ENCODE assay signal across 15 cellular contexts in the genomic region with DNA sequence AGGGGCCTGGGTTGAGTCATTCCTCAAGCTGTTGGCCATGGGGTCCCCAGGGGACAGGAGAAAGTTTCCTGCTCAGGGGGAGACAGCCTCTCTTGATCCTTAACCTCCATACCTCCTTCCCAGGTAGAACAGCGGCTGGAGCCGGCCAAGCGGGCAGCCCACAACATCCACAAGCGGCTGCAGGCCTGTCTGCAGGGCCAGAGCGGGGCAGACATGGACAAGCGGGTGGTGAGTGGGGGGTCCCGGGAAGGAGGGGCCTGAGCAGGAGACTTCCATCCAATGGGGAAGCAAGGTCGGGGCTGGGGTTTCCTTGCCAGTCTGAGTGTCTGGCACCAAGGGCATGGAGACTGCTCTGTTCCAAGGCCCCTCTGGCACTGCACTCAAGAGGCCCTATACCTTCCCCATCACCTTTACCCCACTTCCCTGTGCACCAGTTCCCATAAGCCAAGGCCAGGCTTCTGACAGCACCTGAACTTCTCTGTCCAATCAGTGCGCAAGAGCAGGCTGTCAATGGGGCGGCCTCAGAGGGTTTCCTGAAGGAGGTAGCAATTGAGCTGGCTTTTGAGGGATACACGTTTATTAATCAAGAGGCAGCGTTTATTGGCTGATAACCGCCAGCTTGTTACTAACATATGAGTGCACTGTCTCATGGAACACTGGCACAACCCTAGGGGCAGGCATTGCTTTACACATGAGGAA. TPM values are rescaled to one million over a fixed set of nuclear protein-coding genes. Genes with fewer than 3 reads are reported as not detected.
DNase-seq lines count a peak whose midpoint lies in the region; ATAC-seq, FAIRE-seq and TF ChIP-seq lines count a peak whose summit lies in the region.
"Had no signal": no experiment of that assay in that cellular context is flagged by ENCODE, and none has a peak within 500 bp of the region (broad histone marks: within the 10 kb centered on the region; RNA-seq: fewer than 3 reads in every experiment).

No MANE protein-coding gene starts in this region.

- H3K4me2 ChIP-seq in SU-DHL-6 (ENCODE audit: low read depth, low read length, poor library complexity, severe bottlenecking): peak overlapping the region; percentile 86

- H3K79me2 ChIP-seq in SU-DHL-6 (ENCODE audit: insufficient read depth, low read length): peaks cover 12% of the 10 kb centered on the region

- no peaks in the 10 kb centered on the region for H3K9me2 ChIP-seq in SU-DHL-6 (replicated peaks; ENCODE audit: insufficient read depth, low read length)

- H3K4me3 ChIP-seq in SU-DHL-6 (ENCODE audit: insufficient read depth, low read length, poor library complexity, severe bottlenecking): no peak overlapping the region
- peak overlapping the region; percentile 63 to 89 (median 82) for H3K4me3 ChIP-seq in esophagus squamous epithelium
- H3K4me3 ChIP-seq in small intestine (ENCODE audit: low read depth in 1 of 2, low read length in 2 of 2): peak overlapping the region in 1 of 2 donors; percentile 81

- no peaks in the 10 kb centered on the region for H4K20me1 ChIP-seq in SU-DHL-6 (ENCODE audit: low read depth, low read length)

- peak overlapping the region; percentile 94; the same call in 1 of the 2 replicates for H3K9ac ChIP-seq in SU-DHL-6 (ENCODE audit: low read length)

- FAIRE-seq in small intestine (lab: Jason Lieb, UNC): no peak
- FAIRE-seq: A204.1, TTC549 had no signal

- H3F3A ChIP-seq in SU-DHL-6 (ENCODE audit: insufficient read depth): peaks cover 19% of the 10 kb centered on the region; the same call in 1 of the 2 replicates

- ATAC-seq in activated CD4-positive, alpha-beta T cell treated with anti-CD3 and anti-CD28 coated beads for 36 hours: no peak

- 59 to 90% methylated on average over 3 to 9 of the region's 13 CpGs for WGBS in esophagus squamous epithelium, 2 donors
- 23 to 62% (median 41%) methylated on average over 12 to 13 of the region's 13 CpGs for WGBS in small intestine, 3 donors

- H3K27me3 ChIP-seq in SU-DHL-6 (ENCODE audit: low read length) (no peaks in the 10 kb centered on the region), esophagus squamous epithelium (no peaks in the 10 kb centered on the region), small intestine (ENCODE audit: control insufficient read depth in 2 of 2, insufficient read depth in 2 of 2, low read length in 2 of 2) (no peaks in the 10 kb centered on the region)

- H3K27ac Mint-ChIP-seq in activated CD4-positive, alpha-beta T cell treated with anti-CD3 and anti-CD28 coated beads for 36 hours: no peak overlapping the region

- no peaks in the 10 kb centered on the region for H3K36me3 ChIP-seq in SU-DHL-6 (ENCODE audit: low read length)
- H3K36me3 ChIP-seq in esophagus squamous epithelium: peaks cover under 1 to 46% (median 5%) of the 10 kb centered on the region in 3 donors
- peaks cover 2 to 3% of the 10 kb centered on the region in 2 donors for H3K36me3 ChIP-seq in small intestine (ENCODE audit: control insufficient read depth in 2 of 2, insufficient read depth in 2 of 2, low read length in 2 of 2)

- no peak overlapping the region for H2AFZ ChIP-seq in SU-DHL-6 (ENCODE audit: low read depth, low read length, severe bottlenecking)

- H3K9me3 ChIP-seq in SU-DHL-6 (ENCODE audit: insufficient read depth, low read length) (no peaks in the 10 kb centered on the region), esophagus squamous epithelium (no peaks in the 10 kb centered on the region), small intestine (ENCODE audit: control insufficient read depth, low read depth) (no peaks in the 10 kb centered on the region)

- H3K36me3 Mint-ChIP-seq in activated CD4-positive, alpha-beta T cell treated with anti-CD3 and anti-CD28 coated beads for 36 hours (ENCODE audit: low read depth): peaks cover 30% of the 10 kb centered on the region

- H3K27ac ChIP-seq in SU-DHL-6 (ENCODE audit: low read depth, low read length) (peak overlapping the region; percentile 81), esophagus squamous epithelium (peak overlapping the region; percentile 89 to 94 (median 91)), small intestine (ENCODE audit: low read depth in 1 of 2, low read length in 1 of 2) (peak overlapping the region; percentile 91 to 92)

- no peaks in the 10 kb centered on the region for H3K27me3 Mint-ChIP-seq in activated CD4-positive, alpha-beta T cell treated with anti-CD3 and anti-CD28 coated beads for 36 hours

- H3K4me1 Mint-ChIP-seq in activated CD4-positive, alpha-beta T cell treated with anti-CD3 and anti-CD28 coated beads for 36 hours: peaks cover 55% of the 10 kb centered on the region

- intact Hi-C loops in activated CD4-positive, alpha-beta T cell treated with anti-CD3 and anti-CD28 coated beads for 36 hours (cut with DNase I, micrococcal nuclease): loop anchor here in 1 of 2 experiments (5.0 kb wide), 1 partner anchor 106 kb away; no protein-coding TSS in a partner anchor
- intact Hi-C loops in esophagus squamous epithelium (cut with DNase I): loop anchor here (5.0 kb wide), 1 partner anchor 41 kb away; no protein-coding TSS in a partner anchor

- TF ChIP-seq CTCF in SU-DHL-6 (IDR thresholded peaks at IDR 0.05; ENCODE audit: insufficient read depth, low read length, poor library complexity, severe bottlenecking) (no peak), esophagus squamous epithelium (IDR thresholded peaks at IDR 0.05) (no peak)

- POLR2A ChIA-PET in activated CD4-positive, alpha-beta T cell treated with anti-CD3 and anti-CD28 coated beads for 36 hours (lab: Charles Lee): interaction anchor here (0.9 to 1.0 kb wide), 2 partner anchors 9 to 17 kb away, joined by 4 to 7 read pairs; a partner anchor contains a TSS

- H3K9me3 Mint-ChIP-seq in activated CD4-positive, alpha-beta T cell treated with anti-CD3 and anti-CD28 coated beads for 36 hours (ENCODE audit: low read depth): no peaks in the 10 kb centered on the region
- H3K9me3 Mint-ChIP-seq: activated naive CD4-positive, alpha-beta T cell treated with anti-CD3 and anti-CD28 coated beads, Interleukin-2, amount 50 U/mL, for 72 hours had no signal

- H3K4me3 Mint-ChIP-seq in activated CD4-positive, alpha-beta T cell treated with anti-CD3 and anti-CD28 coated beads for 36 hours: peak overlapping the region; percentile 88

- H3K4me1 ChIP-seq in esophagus squamous epithelium (peaks cover 40 to 77% (median 60%) of the 10 kb centered on the region in 3 donors), small intestine (ENCODE audit: control insufficient read depth in 2 of 2, insufficient read depth in 1 of 2, low read depth in 1 of 2, low read length in 1 of 2) (peaks cover 0 to 12% of the 10 kb centered on the region in 2 donors)

- CTCF ChIA-PET in activated CD4-positive, alpha-beta T cell treated with anti-CD3 and anti-CD28 coated beads for 36 hours (lab: Charles Lee): interaction anchor here (0.7 to 5.3 kb wide), 11 partner anchors 9 to 75 kb away, joined by 3 to 98 read pairs (median 23); a partner anchor contains a TSS

- DNase-seq in activated CD4-positive, alpha-beta T cell treated with anti-CD3 and anti-CD28 coated beads for 36 hours: no peak
- no peak for DNase-seq in activated CD4-positive, alpha-beta T cell treated with anti-CD3 and anti-CD28 coated beads for 48 hours
- DNase-seq in esophagus squamous epithelium (lab: John Stamatoyannopoulos, UW) (no peak), small intestine (peak; percentile 91), NCI-H1105 (lab: John Stamatoyannopoulos, UW) (no peak), NOMO-1 treated with dmso at 0.1 percent for 144 hours (lab: John Stamatoyannopoulos, UW; ENCODE audit: unreplicated experiment) (no peak)
- no peak for DNase-seq in activated CD8-positive, alpha-beta memory T cell treated with anti-CD3 and anti-CD28 coated beads for 24 hours
- DNase-seq: EL; NCI-H2029 treated with DMSO at 0.1 percent for 48 hours; OCI-M1; stimulated activated CD8-positive, alpha-beta memory T cell treated with anti-CD3 and anti-CD28 coated beads, Interleukin-4, amount 100 ng/mL, for 48 hours had no signal

- TF ChIP-seq POLR2A in esophagus squamous epithelium (IDR thresholded peaks at IDR 0.05): no peak

RNA-seq across cellular contexts. Expression of a gene that starts 1.9 kb away (rescaled TPM):
- 10 to 100 TPM; 86.5 to 98.2 TPM for total RNA-seq in activated CD4-positive, alpha-beta T cell treated with anti-CD3 and anti-CD28 coated beads for 36 hours
- total RNA-seq in esophagus squamous epithelium: 10 to 100 TPM; 33.8 to 53.4 (median 42.0) TPM
- polyA plus RNA-seq in small intestine: 10 to 100 TPM; 20.8 to 29.1 (median 27.9) TPM

RNA-seq across cellular contexts. Expression of a gene that starts 17.1 kb away (rescaled TPM):
- 10 to 100 TPM; 35.8 to 37.8 TPM for total RNA-seq in activated CD4-positive, alpha-beta T cell treated with anti-CD3 and anti-CD28 coated beads for 36 hours
- 1 to 10 TPM; 2.3 to 4.1 (median 2.9) TPM for total RNA-seq in esophagus squamous epithelium
- polyA plus RNA-seq in small intestine: 10 to 100 TPM; 27.7 to 98.6 (median 87.0) TPM

RNA-seq across cellular contexts. Expression of a gene that starts 32.8 kb away (rescaled TPM):
- total RNA-seq in activated CD4-positive, alpha-beta T cell treated with anti-CD3 and anti-CD28 coated beads for 36 hours: 10 to 100 TPM; 55.4 to 66.6 TPM
- 10 to 100 TPM; 32.2 to 54.3 (median 39.5) TPM for total RNA-seq in esophagus squamous epithelium
- 10 to 100 TPM; 44.4 to 73.2 (median 67.5) TPM for polyA plus RNA-seq in small intestine

RNA-seq across cellular contexts. Expression of a gene that starts 34.0 kb away (rescaled TPM):
- total RNA-seq in activated CD4-positive, alpha-beta T cell treated with anti-CD3 and anti-CD28 coated beads for 36 hours: 100 to 1,000 TPM; 522 to 663 TPM
- total RNA-seq in esophagus squamous epithelium: 100 to 1,000 TPM in 2 of 4 donors, 10 to 100 TPM in 2; 25.4 to 261 (median 92.3) TPM
- 100 to 1,000 TPM in 2 of 3 donors, 10 to 100 TPM in 1; 36.9 to 396 (median 232) TPM for polyA plus RNA-seq in small intestine

RNA-seq across cellular contexts. Expression of a gene that starts 44.7 kb away (rescaled TPM):
- 10 to 100 TPM; 37.1 to 42.3 TPM for total RNA-seq in activated CD4-positive, alpha-beta T cell treated with anti-CD3 and anti-CD28 coated beads for 36 hours
- 10 to 100 TPM; 34.3 to 44.5 (median 40.8) TPM for total RNA-seq in esophagus squamous epithelium
- polyA plus RNA-seq in small intestine: 10 to 100 TPM; 22.6 to 28.9 (median 24.0) TPM

Comparison
In these comparisons a context has a peak if more than half of its experiments do, and no peak if none do; other contexts are left out.
1. RNA of a gene that starts 17.1 kb away (total RNA-seq): 35.8 to 37.8 TPM in activated CD4-positive, alpha-beta T cell treated with anti-CD3 and anti-CD28 coated beads for 36 hours; 2.3 to 4.1 TPM in esophagus squamous epithelium; every median in the first group is over 4 times any median in the second.
2. Peak in every context shown above with its lines, with median percentiles within 50 percentile points of each other: H3K27ac ChIP-seq.